13 cellular contexts compared by ENCODE assay signal in the genomic region with DNA sequence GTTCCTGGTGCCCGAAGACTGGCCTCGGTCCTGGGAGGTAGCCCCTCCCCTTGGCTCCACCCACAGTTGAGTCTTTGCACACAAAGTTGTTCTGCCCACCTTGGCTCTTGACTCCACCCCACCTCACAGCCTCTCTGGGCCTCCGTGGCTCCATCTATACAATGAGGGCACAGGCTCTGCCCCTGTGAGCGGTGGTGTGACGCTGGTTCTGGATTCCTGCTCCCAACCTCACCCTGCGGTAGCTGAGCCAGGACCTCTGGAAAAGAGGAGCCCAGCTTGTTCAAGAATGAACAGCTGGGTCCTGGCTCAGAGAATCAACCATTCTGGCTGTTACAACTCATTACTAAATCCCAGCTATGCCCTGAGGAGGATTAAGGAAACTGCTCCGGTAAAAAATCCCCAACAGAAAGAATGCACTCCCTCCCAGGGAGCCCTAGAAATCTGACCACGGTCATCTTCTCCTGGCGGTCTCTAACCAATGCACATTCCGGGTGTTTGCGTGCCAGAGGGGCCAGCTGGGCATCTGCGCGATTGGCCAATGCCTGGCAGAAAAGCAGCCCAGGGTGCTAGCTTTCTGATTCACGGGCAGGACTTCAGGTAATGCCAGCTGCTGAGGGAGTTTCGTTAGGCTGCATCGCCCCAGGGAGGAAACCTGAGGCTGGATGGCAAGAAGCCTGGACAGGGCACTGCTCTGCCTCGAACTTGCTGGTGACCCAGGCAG. TPM values are rescaled to one million over a fixed set of nuclear protein-coding genes. Genes with fewer than 3 reads are reported as not detected.
DNase-seq lines count a peak whose midpoint lies in the region; TF ChIP-seq lines count a peak whose summit lies in the region.
"Had no signal": no experiment of that assay in that cellular context is flagged by ENCODE, and none has a peak within 500 bp of the region (broad histone marks: within the 10 kb centered on the region; RNA-seq: fewer than 3 reads in every experiment).

No MANE protein-coding gene starts in this region.

- DNase-seq in AG08395 (ENCODE audit: low spot score) (peak; percentile 26), HFFc6 (peak; percentile 59), astrocyte of the cerebellum (ENCODE audit: low read depth) (peak; percentile 44), uterus (no peak), NCI-H187 treated with DMSO at 0.1 percent for 48 hours (lab: John Stamatoyannopoulos, UW) (no peak), RKO (ENCODE audit: low spot score) (no peak)
- no peak for DNase-seq in activated CD4-positive, CD25-positive, alpha-beta regulatory T cell treated with anti-CD3 and anti-CD28 coated beads, Interleukin-2, amount 50 U/mL, for 72 hours
- DNase-seq: activated CD4-positive, alpha-beta T cell treated with anti-CD3 and anti-CD28 coated beads for 48 hours; CD4-positive, alpha-beta T cell; NCI-H1092; SHP77 treated with DMSO at 0.1 percent for 48 hours; stimulated activated naive CD8-positive, alpha-beta T cell treated with anti-CD3 and anti-CD28 coated beads, Interleukin-15, amount 100 ng/mL, for 72 hours had no signal

- peak overlapping the region; percentile 17; the same call in 1 of the 2 replicates for H3K4me3 Mint-ChIP-seq in HFFc6
- H3K4me3 Mint-ChIP-seq: CD4-positive, alpha-beta T cell; stimulated activated naive CD8-positive, alpha-beta T cell treated with anti-CD3 and anti-CD28 coated beads, Interleukin-15, amount 100 ng/mL, for 72 hours had no signal

- H3K9me3 ChIP-seq in uterus: no peaks in the 10 kb centered on the region

- no peaks in the 10 kb centered on the region for H3K9me3 Mint-ChIP-seq in HFFc6
- H3K9me3 Mint-ChIP-seq: CD4-positive, alpha-beta T cell; stimulated activated naive CD8-positive, alpha-beta T cell treated with anti-CD3 and anti-CD28 coated beads, Interleukin-15, amount 100 ng/mL, for 72 hours had no signal

- no peaks in the 10 kb centered on the region for H3K36me3 ChIP-seq in uterus

- no peaks in the 10 kb centered on the region; the same call in 1 of the 2 replicates for H3K27me3 Mint-ChIP-seq in HFFc6 (ENCODE audit: insufficient read depth)
- H3K27me3 Mint-ChIP-seq: CD4-positive, alpha-beta T cell had no signal

- H3K4me3 ChIP-seq in astrocyte of the cerebellum (ENCODE audit: low read depth, low read length) (no peak overlapping the region), uterus (no peak overlapping the region)

- intact Hi-C loops in uterus (cut with DNase I; ENCODE audit: low total_unique reads): loop anchor here (10.0 kb wide), 1 partner anchor 72 kb away; a partner anchor contains a TSS

- no peaks in the 10 kb centered on the region for H3K4me1 ChIP-seq in uterus

- H3K27ac Mint-ChIP-seq in HFFc6: peak overlapping the region; percentile 52
- H3K27ac Mint-ChIP-seq: CD4-positive, alpha-beta T cell had no signal

- peak overlapping the region; percentile 42 for H3K27ac ChIP-seq in layer of hippocampus (ENCODE audit: low read depth, low read length)
- no peak overlapping the region for H3K27ac ChIP-seq in uterus

- no peak for TF ChIP-seq POLR2A in uterus (IDR thresholded peaks at IDR 0.05)

- in situ Hi-C loops in astrocyte of the cerebellum (cut with HindIII; ENCODE audit: low sequenced_read_pairs): no loop called here

- peaks cover 36% of the 10 kb centered on the region for H3K4me1 Mint-ChIP-seq in HFFc6 (ENCODE audit: low read depth)

- TF ChIP-seq CTCF in HFFc6 (IDR thresholded peaks at IDR 0.05) (no peak), astrocyte of the cerebellum (IDR thresholded peaks at IDR 0.05; ENCODE audit: low read depth, low read length, missing control alignments) (no peak), uterus (IDR thresholded peaks at IDR 0.05) (no peak)

- H3K27me3 ChIP-seq in layer of hippocampus (ENCODE audit: control insufficient read depth, insufficient read depth, low read length) (no peaks in the 10 kb centered on the region), uterus (no peaks in the 10 kb centered on the region)

- no peaks in the 10 kb centered on the region for H3K36me3 Mint-ChIP-seq in HFFc6 (ENCODE audit: low read depth)

RNA-seq across cellular contexts. Expression of a gene that starts 9.9 kb away (rescaled TPM):
- total RNA-seq in HFFc6 (2021; fragmentation: NEBNext Ultra II Directional; extraction: Animal tissue kit (Norgen Biotek cat#: 25700)): 100 to 1,000 TPM; 106 to 116 (median 111) TPM
- total RNA-seq in uterus: 100 to 1,000 TPM in 2 of 4 donors, 10 to 100 TPM in 2; 81.7 to 135 (median 112) TPM

RNA-seq across cellular contexts. Expression of a gene that starts 52.7 kb away (rescaled TPM):
- 1 to 10 TPM; 4.6 to 5.9 (median 5.3) TPM for total RNA-seq in HFFc6 (2021; fragmentation: NEBNext Ultra II Directional; extraction: Animal tissue kit (Norgen Biotek cat#: 25700))
- 10 to 100 TPM in 3 of 4 donors, 1 to 10 TPM in 1; 6.5 to 22.0 (median 13.3) TPM for total RNA-seq in uterus

Comparison
In these comparisons a context has a peak if more than half of its experiments do, and no peak if none do; other contexts are left out.
1. DNase-seq: peak in AG08395 (single experiment), HFFc6 (single experiment) and astrocyte of the cerebellum (single experiment); none in uterus (0 of 2), NCI-H187 treated with DMSO at 0.1 percent for 48 hours (single experiment), activated CD4-positive, CD25-positive, alpha-beta regulatory T cell treated with anti-CD3 and anti-CD28 coated beads, Interleukin-2, amount 50 U/mL, for 72 hours (single experiment) and RKO (single experiment).